Comparison of ENCODE assay signal across 13 cellular contexts in the genomic region with DNA sequence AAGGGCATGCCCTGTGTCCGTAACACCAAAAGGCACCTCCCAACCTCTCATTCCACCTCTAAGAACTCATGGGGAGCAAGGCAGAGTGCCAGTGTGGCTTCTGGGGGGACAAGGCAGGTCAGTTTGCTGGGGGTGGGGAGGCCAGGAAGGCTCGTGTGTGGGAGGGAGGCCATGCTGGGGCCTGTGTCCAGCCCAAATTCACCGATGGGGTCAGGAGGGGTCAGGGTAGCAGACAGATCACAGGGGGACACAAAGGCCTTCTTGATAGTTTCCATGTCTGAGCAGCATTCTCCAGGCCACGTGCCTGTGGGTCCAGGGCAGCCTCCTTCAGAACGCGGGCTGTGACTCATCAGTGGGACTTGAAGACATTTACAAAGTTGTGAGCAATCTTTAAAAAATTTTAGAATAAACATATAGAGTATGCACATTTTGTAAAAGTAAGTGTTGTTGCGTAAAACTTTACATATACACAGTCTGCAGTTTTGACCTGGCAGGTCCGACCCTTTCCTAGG. TPM values are rescaled to one million over a fixed set of nuclear protein-coding genes. Genes with fewer than 3 reads are reported as not detected.
DNase-seq lines count a peak whose midpoint lies in the region; ATAC-seq and TF ChIP-seq lines count a peak whose summit lies in the region.
"Had no signal": no experiment of that assay in that cellular context is flagged by ENCODE, and none has a peak within 500 bp of the region (broad histone marks: within the 10 kb centered on the region; RNA-seq: fewer than 3 reads in every experiment).

No MANE protein-coding gene starts in this region.

- H3K79me2 ChIP-seq in fibroblast of lung (ENCODE audit: control insufficient read depth, insufficient read depth, low read length) = no peaks in the 10 kb centered on the region

- H3K4me2 ChIP-seq in fibroblast of lung (ENCODE audit: extremely low read depth, insufficient read depth, low read length) = no peak overlapping the region

- H3K27me3 Mint-ChIP-seq in progenitor cell of endocrine pancreas = peaks cover 3% of the 10 kb centered on the region
- H3K27me3 Mint-ChIP-seq in natural killer cell treated with Interleukin-12 subunit alpha and Interleukin-12 subunit beta and Interleukin-15 and Interleukin-18, amount 100 ng/mL, for 72 hours = peaks cover 0 to 3% of the 10 kb centered on the region in 2 donors

- H3K4me3 ChIP-seq in fibroblast of lung (replicated peaks in 1 of 4; ENCODE audit: control extremely low read depth in 1 of 4, insufficient read depth in 1 of 4, low read depth in 3 of 4, low read length in 4 of 4) (no peak overlapping the region), adrenal gland (no peak overlapping the region)

- TF ChIP-seq CTCF in fibroblast of lung (conservative IDR thresholded peaks at IDR 0.05 in 1 of 2, IDR thresholded peaks at IDR 0.05 in 1 of 2; ENCODE audit: low read depth in 1 of 2, low read length in 2 of 2) (no peak), progenitor cell of endocrine pancreas (IDR thresholded peaks at IDR 0.05; ENCODE audit: unreplicated experiment) (no peak), adrenal gland (IDR thresholded peaks at IDR 0.05) (no peak)

- no peaks in the 10 kb centered on the region for H3K36me3 ChIP-seq in fibroblast of lung (ENCODE audit: control insufficient read depth, insufficient read depth, low read length)
- no peaks in the 10 kb centered on the region for H3K36me3 ChIP-seq in adrenal gland (replicated peaks in 1 of 2)

- DNase-seq in EL (peak; percentile 97), RPMI7951 (ENCODE audit: low read depth) (peak; percentile 80), fibroblast of lung (ENCODE audit: low read depth in 2 of 2) (peak; percentile 96), progenitor cell of endocrine pancreas (ENCODE audit: low spot score, unreplicated experiment) (no peak), GM19238 (ENCODE audit: insufficient read length, low spot score) (no peak), adrenal gland (no peak), NCI-H2081 (lab: John Stamatoyannopoulos, UW) (no peak)
- DNase-seq in natural killer cell treated with Interleukin-12 subunit alpha and Interleukin-12 subunit beta and Interleukin-15 and Interleukin-18, amount 100 ng/mL, for 72 hours (ENCODE audit: low spot score) = no peak
- DNase-seq: naive B cell; NCI-H524 treated with DMSO at 0.1 percent for 48 hours; stimulated activated CD4-positive, alpha-beta T cell treated with anti-CD3 and anti-CD28 coated beads, Interleukin-2, amount 100 ng/mL, for 48 hours had no signal

- H3K4me1 Mint-ChIP-seq in progenitor cell of endocrine pancreas (ENCODE audit: low read depth) = peaks cover 14% of the 10 kb centered on the region
- H3K4me1 Mint-ChIP-seq in natural killer cell treated with Interleukin-12 subunit alpha and Interleukin-12 subunit beta and Interleukin-15 and Interleukin-18, amount 100 ng/mL, for 72 hours (ENCODE audit: low read depth in 2 of 2) = no peaks in the 10 kb centered on the region
- H3K4me1 Mint-ChIP-seq: naive B cell had no signal

- H3K4me1 ChIP-seq in fibroblast of lung (ENCODE audit: control insufficient read depth, extremely low read depth, insufficient read depth, low read length) (peaks cover 19% of the 10 kb centered on the region), adrenal gland (replicated peaks in 1 of 2) (no peaks in the 10 kb centered on the region)

- H3K9ac ChIP-seq in fibroblast of lung (ENCODE audit: insufficient read depth, low read length) = no peak overlapping the region

- ATAC-seq in natural killer cell treated with Interleukin-12 subunit alpha and Interleukin-12 subunit beta and Interleukin-15 and Interleukin-18, amount 100 ng/mL, for 72 hours = no peak

- H3K36me3 Mint-ChIP-seq in progenitor cell of endocrine pancreas (ENCODE audit: insufficient read depth) = no peaks in the 10 kb centered on the region
- no peaks in the 10 kb centered on the region for H3K36me3 Mint-ChIP-seq in natural killer cell treated with Interleukin-12 subunit alpha and Interleukin-12 subunit beta and Interleukin-15 and Interleukin-18, amount 100 ng/mL, for 72 hours
- H3K36me3 Mint-ChIP-seq: naive B cell had no signal

- H3K27ac Mint-ChIP-seq in progenitor cell of endocrine pancreas = peak overlapping the region; percentile 53
- H3K27ac Mint-ChIP-seq in natural killer cell treated with Interleukin-12 subunit alpha and Interleukin-12 subunit beta and Interleukin-15 and Interleukin-18, amount 100 ng/mL, for 72 hours = no peak overlapping the region

- H3K4me3 Mint-ChIP-seq in progenitor cell of endocrine pancreas (ENCODE audit: low read depth) = no peak overlapping the region
- H3K4me3 Mint-ChIP-seq in natural killer cell treated with Interleukin-12 subunit alpha and Interleukin-12 subunit beta and Interleukin-15 and Interleukin-18, amount 100 ng/mL, for 72 hours = no peak overlapping the region
- H3K4me3 Mint-ChIP-seq: naive B cell had no signal

- no peaks in the 10 kb centered on the region for H3K9me3 ChIP-seq in fibroblast of lung (ENCODE audit: control insufficient read depth, insufficient read depth, low read depth, low read length)
- H3K9me3 ChIP-seq in adrenal gland (replicated peaks in 1 of 3) = no peaks in the 10 kb centered on the region

- TF ChIP-seq POLR2A in adrenal gland (IDR thresholded peaks at IDR 0.05) = no peak

- H3K27me3 ChIP-seq in fibroblast of lung (ENCODE audit: control insufficient read depth, insufficient read depth, low read length) (peaks cover 3% of the 10 kb centered on the region), adrenal gland (no peaks in the 10 kb centered on the region)

- intact Hi-C loops in adrenal gland (cut with DNase I) = no loop called here

- no peaks in the 10 kb centered on the region for H4K20me1 ChIP-seq in fibroblast of lung (ENCODE audit: control insufficient read depth, extremely low read depth, insufficient read depth, low read length)

- H2AFZ ChIP-seq in fibroblast of lung (ENCODE audit: low read length) = no peak overlapping the region

- WGBS in adrenal gland, 4 donors = 71 to 84% (median 77%) methylated on average over 7 to 8 of the region's 8 CpGs

- no peaks in the 10 kb centered on the region for H3K9me3 Mint-ChIP-seq in progenitor cell of endocrine pancreas (ENCODE audit: low read depth)
- H3K9me3 Mint-ChIP-seq in natural killer cell treated with Interleukin-12 subunit alpha and Interleukin-12 subunit beta and Interleukin-15 and Interleukin-18, amount 100 ng/mL, for 72 hours = no peaks in the 10 kb centered on the region
- H3K9me3 Mint-ChIP-seq: naive B cell had no signal

- H3K27ac ChIP-seq in fibroblast of lung (ENCODE audit: insufficient read depth, low read length) (peak overlapping the region; percentile 61), adrenal gland (no peak overlapping the region)

RNA-seq across cellular contexts. Expression of a gene that starts 20.9 kb away (rescaled TPM):
- 0.20 TPM in 1 of 2 replicates, not detected in the other for total RNA-seq in RPMI7951 (2014; rRNA removed; shearing (Covaris generic))
- total RNA-seq in fibroblast of lung (not detected in 2 replicates), progenitor cell of endocrine pancreas (not detected in 2 replicates), adrenal gland (not detected)
- polyA plus RNA-seq in fibroblast of lung (not detected in 2 replicates), adrenal gland (under 1 TPM in 1 of 3 donors, not detected in 2; 0.10 TPM)
- polyA plus RNA-seq in fibroblast of lung (2012) = not detected in 2 replicates
- polyA minus RNA-seq in fibroblast of lung (ENCODE audit: low replicate concordance) = not detected in 2 replicates
- total RNA-seq in natural killer cell treated with Interleukin-12 subunit alpha and Interleukin-12 subunit beta and Interleukin-15 and Interleukin-18, amount 100 ng/mL, for 72 hours = not detected
- total RNA-seq: subcutaneous adipose tissue; T-helper 1 cell treated with Interleukin-12 subunit alpha and Interleukin-12 subunit beta and Interleukin-4 antibody, amounts not matched to agents 30 ng/mL and 1 ng/mL, for 36 hours had no signal

Comparison
In these comparisons a context has a peak if more than half of its experiments do, and no peak if none do; other contexts are left out.
1. DNase-seq: peak in EL (single experiment), RPMI7951 (single experiment) and fibroblast of lung (2 of 2); none in progenitor cell of endocrine pancreas (single experiment), GM19238 (single experiment), adrenal gland (0 of 7), NCI-H2081 (0 of 2) and natural killer cell treated with Interleukin-12 subunit alpha and Interleukin-12 subunit beta and Interleukin-15 and Interleukin-18, amount 100 ng/mL, for 72 hours (single experiment).